11 cellular contexts compared by ENCODE assay signal in the genomic region with DNA sequence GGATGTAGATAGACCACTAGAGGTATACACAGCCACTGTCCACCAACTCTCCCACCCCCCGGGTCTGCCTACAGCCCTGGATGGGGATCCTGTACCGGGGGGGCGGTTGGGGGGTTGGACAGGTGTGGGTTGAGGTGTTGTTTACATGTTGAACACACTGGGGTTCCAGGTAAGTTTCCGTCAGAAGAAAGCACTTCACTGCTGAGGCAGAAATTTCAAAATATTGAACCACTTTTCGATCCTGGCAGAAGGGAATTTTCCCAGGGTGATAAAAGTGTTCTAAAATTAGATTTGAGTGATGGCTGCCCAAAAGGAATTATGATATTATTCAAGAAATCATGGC. TPM values are rescaled to one million over a fixed set of nuclear protein-coding genes. Genes with fewer than 3 reads are reported as not detected.
DNase-seq lines count a peak whose midpoint lies in the region; ATAC-seq lines count a peak whose summit lies in the region.
"Had no signal": no experiment of that assay in that cellular context is flagged by ENCODE, and none has a peak within 500 bp of the region (broad histone marks: within the 10 kb centered on the region; RNA-seq: fewer than 3 reads in every experiment).

No MANE protein-coding gene starts in this region.

- H3K27me3 ChIP-seq in CD4-positive, CD25-positive, alpha-beta regulatory T cell (ENCODE audit: control insufficient read depth, insufficient read depth, low read length): no peaks in the 10 kb centered on the region
- H3K27me3 ChIP-seq in mucosa of rectum (ENCODE audit: control insufficient read depth in 2 of 2, insufficient read depth in 2 of 2, low read length in 2 of 2) (no peaks in the 10 kb centered on the region), Karpas-422 (ENCODE audit: low read length) (no peaks in the 10 kb centered on the region)

- peaks cover 17% of the 10 kb centered on the region for H3K4me1 ChIP-seq in CD4-positive, CD25-positive, alpha-beta regulatory T cell (ENCODE audit: control insufficient read depth, insufficient read depth, low read length, poor library complexity, severe bottlenecking)
- H3K4me1 ChIP-seq in mucosa of rectum (ENCODE audit: control insufficient read depth in 2 of 2, insufficient read depth in 2 of 2, low read length in 2 of 2) (peaks cover 33 to 61% of the 10 kb centered on the region in 2 donors), Karpas-422 (ENCODE audit: low read length) (no peaks in the 10 kb centered on the region)

- H3K9me2 ChIP-seq in Karpas-422 (replicated peaks; ENCODE audit: insufficient read depth, low read length): no peaks in the 10 kb centered on the region

- POLR2A ChIA-PET in activated CD8-positive, alpha-beta T cell treated with anti-CD3 and anti-CD28 coated beads, Interleukin-2, amount 10 ng/mL, durations not matched to agents 7 days and 5 days (lab: Charles Lee): no interaction called here

- peak overlapping the region; percentile 85 to 97 (median 90) for H3K27ac Mint-ChIP-seq in CD4-positive, CD25-positive, alpha-beta regulatory T cell
- peak overlapping the region; percentile 78 for H3K27ac Mint-ChIP-seq in activated CD8-positive, alpha-beta T cell treated with anti-CD3 and anti-CD28 coated beads, Interleukin-2, amount 10 ng/mL, durations not matched to agents 7 days and 5 days

- no peaks in the 10 kb centered on the region for H3K79me2 ChIP-seq in Karpas-422 (ENCODE audit: low read length)

- no peaks in the 10 kb centered on the region for H4K20me1 ChIP-seq in Karpas-422 (ENCODE audit: insufficient read depth, low read depth, low read length)

- no peak for DNase-seq in CD4-positive, CD25-positive, alpha-beta regulatory T cell
- no peak for DNase-seq in activated CD8-positive, alpha-beta T cell treated with anti-CD3 and anti-CD28 coated beads, Interleukin-2, amount 10 ng/mL, durations not matched to agents 7 days and 5 days
- DNase-seq in SIG-M5 (lab: John Stamatoyannopoulos, UW): no peak
- DNase-seq in Karpas-422: no peak
- DNase-seq in NCI-H1105 (lab: John Stamatoyannopoulos, UW): no peak
- DNase-seq: anterior cingulate cortex, NCI-H2171, nucleus accumbens had no signal

- H3K27me3 Mint-ChIP-seq in CD4-positive, CD25-positive, alpha-beta regulatory T cell: peaks cover 5% of the 10 kb centered on the region
- H3K27me3 Mint-ChIP-seq in activated CD8-positive, alpha-beta T cell treated with anti-CD3 and anti-CD28 coated beads, Interleukin-2, amount 10 ng/mL, durations not matched to agents 7 days and 5 days (ENCODE audit: low read depth): peaks cover 22% of the 10 kb centered on the region

- H3K4me1 Mint-ChIP-seq in CD4-positive, CD25-positive, alpha-beta regulatory T cell: peaks cover 6 to 30% (median 19%) of the 10 kb centered on the region in 4 donors
- H3K4me1 Mint-ChIP-seq in activated CD8-positive, alpha-beta T cell treated with anti-CD3 and anti-CD28 coated beads, Interleukin-2, amount 10 ng/mL, durations not matched to agents 7 days and 5 days (ENCODE audit: low read depth): peaks cover 32% of the 10 kb centered on the region

- peak overlapping the region; percentile 48 for H3K4me3 ChIP-seq in CD4-positive, CD25-positive, alpha-beta regulatory T cell (ENCODE audit: low read depth, low read length)
- H3K4me3 ChIP-seq in mucosa of rectum (ENCODE audit: low read length in 2 of 2): peak overlapping the region in 1 of 2 donors; percentile 37
- H3K4me3 ChIP-seq in Karpas-422 (ENCODE audit: low read length): no peak overlapping the region

- H3K9me3 Mint-ChIP-seq in CD4-positive, CD25-positive, alpha-beta regulatory T cell: no peaks in the 10 kb centered on the region
- H3K9me3 Mint-ChIP-seq in activated CD8-positive, alpha-beta T cell treated with anti-CD3 and anti-CD28 coated beads, Interleukin-2, amount 10 ng/mL, durations not matched to agents 7 days and 5 days (ENCODE audit: insufficient read depth): no peaks in the 10 kb centered on the region

- CTCF ChIA-PET in activated CD8-positive, alpha-beta T cell treated with anti-CD3 and anti-CD28 coated beads, Interleukin-2, amount 10 ng/mL, durations not matched to agents 7 days and 5 days (lab: Charles Lee): interaction anchor here (1.2 to 12.1 kb wide), 5 partner anchors 26 to 78 kb away, joined by 3 to 149 read pairs (median 4); no protein-coding TSS in a partner anchor

- no peaks in the 10 kb centered on the region for H3K36me3 Mint-ChIP-seq in CD4-positive, CD25-positive, alpha-beta regulatory T cell
- no peaks in the 10 kb centered on the region for H3K36me3 Mint-ChIP-seq in activated CD8-positive, alpha-beta T cell treated with anti-CD3 and anti-CD28 coated beads, Interleukin-2, amount 10 ng/mL, durations not matched to agents 7 days and 5 days (ENCODE audit: low read depth)

- no peaks in the 10 kb centered on the region for H3K9me3 ChIP-seq in CD4-positive, CD25-positive, alpha-beta regulatory T cell (ENCODE audit: control insufficient read depth in 2 of 2, low read length in 2 of 2)
- H3K9me3 ChIP-seq in mucosa of rectum (ENCODE audit: control insufficient read depth in 2 of 2, low read length in 2 of 2) (no peaks in the 10 kb centered on the region), Karpas-422 (ENCODE audit: low read length) (no peaks in the 10 kb centered on the region)

- peak overlapping the region; percentile 72 for H3K27ac ChIP-seq in CD4-positive, CD25-positive, alpha-beta regulatory T cell (ENCODE audit: insufficient read depth, low read length, poor library complexity, severe bottlenecking)
- peak overlapping the region; percentile 85 to 90 for H3K27ac ChIP-seq in mucosa of rectum (ENCODE audit: low read depth in 2 of 2, low read length in 2 of 2)
- no peak overlapping the region for H3K27ac ChIP-seq in Karpas-422 (ENCODE audit: low read length)

- H3K9ac ChIP-seq in mucosa of rectum (ENCODE audit: low read depth in 1 of 2, low read length in 2 of 2) (peak overlapping the region in 1 of 2 donors; percentile 82), Karpas-422 (ENCODE audit: low read length) (no peak overlapping the region)

- no peaks in the 10 kb centered on the region for H3K36me3 ChIP-seq in CD4-positive, CD25-positive, alpha-beta regulatory T cell (ENCODE audit: control insufficient read depth, insufficient read depth, low read length)
- H3K36me3 ChIP-seq in mucosa of rectum (ENCODE audit: control insufficient read depth in 2 of 2, insufficient read depth in 2 of 2, low read length in 2 of 2): no peaks in the 10 kb centered on the region
- H3K36me3 ChIP-seq in Karpas-422 (ENCODE audit: insufficient read depth, low read length): no peaks in the 10 kb centered on the region

- no peak overlapping the region for H3K4me2 ChIP-seq in Karpas-422 (ENCODE audit: low read depth, low read length, poor library complexity, severe bottlenecking)

- ATAC-seq in CD4-positive, CD25-positive, alpha-beta regulatory T cell (ENCODE audit: low read depth in 2 of 2): peak; percentile 38 to 43
- ATAC-seq in GM21825 (IDR thresholded peaks at IDR 0.05; ENCODE audit: unreplicated experiment) (peak; percentile 8), HG03457 (IDR thresholded peaks at IDR 0.05; ENCODE audit: unreplicated experiment) (no peak)
- no peak for ATAC-seq in activated CD8-positive, alpha-beta T cell treated with anti-CD3 and anti-CD28 coated beads, Interleukin-2, amount 10 ng/mL, durations not matched to agents 7 days and 5 days

- peak overlapping the region; percentile 49 to 81 (median 76) for H3K4me3 Mint-ChIP-seq in CD4-positive, CD25-positive, alpha-beta regulatory T cell
- peak overlapping the region; percentile 61 for H3K4me3 Mint-ChIP-seq in activated CD8-positive, alpha-beta T cell treated with anti-CD3 and anti-CD28 coated beads, Interleukin-2, amount 10 ng/mL, durations not matched to agents 7 days and 5 days

- no peak overlapping the region for H2AFZ ChIP-seq in Karpas-422 (ENCODE audit: low read length)

RNA-seq across cellular contexts. Expression of a gene that starts 6.6 kb away (rescaled TPM):
- not detected for total RNA-seq in CD4-positive, CD25-positive, alpha-beta regulatory T cell
- polyA plus RNA-seq in CD4-positive, CD25-positive, alpha-beta regulatory T cell: not detected
- not detected for total RNA-seq in activated CD8-positive, alpha-beta T cell treated with anti-CD3 and anti-CD28 coated beads, Interleukin-2, amount 10 ng/mL, durations not matched to agents 7 days and 5 days
- total RNA-seq in Karpas-422 (2014; rRNA removed; shearing (Covaris generic); ENCODE audit: low replicate concordance): not detected in 2 replicates

RNA-seq across cellular contexts. Expression of a gene that starts 21.1 kb away (rescaled TPM):
- not detected for total RNA-seq in CD4-positive, CD25-positive, alpha-beta regulatory T cell
- polyA plus RNA-seq in CD4-positive, CD25-positive, alpha-beta regulatory T cell: not detected
- total RNA-seq in activated CD8-positive, alpha-beta T cell treated with anti-CD3 and anti-CD28 coated beads, Interleukin-2, amount 10 ng/mL, durations not matched to agents 7 days and 5 days: under 1 TPM; 0.23 to 0.34 TPM
- total RNA-seq in Karpas-422 (2014; rRNA removed; shearing (Covaris generic); ENCODE audit: low replicate concordance): not detected in 2 replicates

RNA-seq across cellular contexts. Expression of a gene that starts 48.6 kb away (rescaled TPM):
- total RNA-seq in CD4-positive, CD25-positive, alpha-beta regulatory T cell: 0.37 TPM
- polyA plus RNA-seq in CD4-positive, CD25-positive, alpha-beta regulatory T cell: under 1 TPM in 1 of 4 donors, not detected in 3; 0.25 TPM
- 1 to 10 TPM; 4.6 to 5.2 TPM for total RNA-seq in activated CD8-positive, alpha-beta T cell treated with anti-CD3 and anti-CD28 coated beads, Interleukin-2, amount 10 ng/mL, durations not matched to agents 7 days and 5 days
- not detected in 2 replicates for total RNA-seq in Karpas-422 (2014; rRNA removed; shearing (Covaris generic); ENCODE audit: low replicate concordance)

RNA-seq across cellular contexts. Expression of a gene that starts 56.2 kb away (rescaled TPM):
- total RNA-seq in CD4-positive, CD25-positive, alpha-beta regulatory T cell: 231 TPM
- polyA plus RNA-seq in CD4-positive, CD25-positive, alpha-beta regulatory T cell: 10 to 100 TPM in 1 of 4 donors, 1 to 10 TPM in 3; 3.4 to 12.5 (median 5.4) TPM
- total RNA-seq in activated CD8-positive, alpha-beta T cell treated with anti-CD3 and anti-CD28 coated beads, Interleukin-2, amount 10 ng/mL, durations not matched to agents 7 days and 5 days: 10 to 100 TPM; 22.4 to 25.1 TPM
- 0.54 TPM in 1 of 2 replicates, not detected in the other for total RNA-seq in Karpas-422 (2014; rRNA removed; shearing (Covaris generic); ENCODE audit: low replicate concordance)

Comparison
In these comparisons a context has a peak if more than half of its experiments do, and no peak if none do; other contexts are left out.
1. ATAC-seq: peak in CD4-positive, CD25-positive, alpha-beta regulatory T cell (2 of 2) and GM21825 (single experiment); none in activated CD8-positive, alpha-beta T cell treated with anti-CD3 and anti-CD28 coated beads, Interleukin-2, amount 10 ng/mL, durations not matched to agents 7 days and 5 days (single experiment) and HG03457 (single experiment).